ENCODE assay signal across 8 cellular contexts in genomic region chr11:64810271-64810890, GRCh38. TPM values are rescaled to one million over a fixed set of nuclear protein-coding genes. Genes with fewer than 3 reads are reported as not detected.
DNase-seq lines count a peak whose midpoint lies in the region; ATAC-seq and TF ChIP-seq lines count a peak whose summit lies in the region.

Gene MEN1, minus strand, starts transcription at chr11:64810551. Its CDS starts 442 bp downstream, at chr11:64810109.

- H3K4me3 ChIP-seq in Karpas-422 (ENCODE audit: low read length): peak within 1 kb of the TSS; percentile 92
- peak within 1 kb of the TSS; percentile 80 to 96 (median 91) for H3K4me3 ChIP-seq in esophagus squamous epithelium

- H3K27me3 ChIP-seq in Karpas-422 (ENCODE audit: low read length): no peaks in the 10 kb centered on the region
- no peaks in the 10 kb centered on the region for H3K27me3 ChIP-seq in esophagus squamous epithelium

- intact Hi-C loops in esophagus squamous epithelium (cut with DNase I): no loop called here

- no peak within 1 kb of the TSS for H3K27ac ChIP-seq in Karpas-422 (ENCODE audit: low read length)
- H3K27ac ChIP-seq in esophagus squamous epithelium: peak within 1 kb of the TSS; percentile 84 to 92 (median 88)

- no peaks in the 10 kb centered on the region for H3K9me3 ChIP-seq in Karpas-422 (ENCODE audit: low read length)
- no peaks in the 10 kb centered on the region for H3K9me3 ChIP-seq in esophagus squamous epithelium

- H3K9ac ChIP-seq in Karpas-422 (ENCODE audit: low read length): peak within 1 kb of the TSS; percentile 90

- H3K79me2 ChIP-seq in Karpas-422 (ENCODE audit: low read length): peaks cover 13% of the 10 kb centered on the region

- peak in 3 of 4 donors; percentile 41 to 76 (median 59) for TF ChIP-seq POLR2A in esophagus squamous epithelium (IDR thresholded peaks at IDR 0.05)

- 0% methylated on average over 4 to 21 of the region's 46 CpGs for WGBS in esophagus squamous epithelium, 2 donors

- H2AFZ ChIP-seq in Karpas-422 (ENCODE audit: low read length): peak within 1 kb of the TSS; percentile 87

- peak; percentile 58 for ATAC-seq in GM21723 (IDR thresholded peaks at IDR 0.05; ENCODE audit: unreplicated experiment)

- DNase-seq in DMS 273 (lab: John Stamatoyannopoulos, UW; ENCODE audit: unreplicated experiment) (peak; percentile 96), Karpas-422 (peak; percentile 96), RPMI7951 (ENCODE audit: low read depth) (peak; percentile 95), activated T-helper 1 cell treated with Interleukin-2 at 50 U/mL for 16 hours (ENCODE audit: low read depth) (peak; percentile 65), esophagus squamous epithelium (lab: John Stamatoyannopoulos, UW) (peak; percentile 75), myocyte (ENCODE audit: low read depth) (peak; percentile 97)
- peak; percentile 51 to 73 for DNase-seq in stimulated activated CD8-positive, alpha-beta memory T cell treated with anti-CD3 and anti-CD28 coated beads, Interleukin-7, amount 100 ng/mL, for 4 hours (ENCODE audit: low read depth in 2 of 2)

- H3K4me2 ChIP-seq in Karpas-422 (ENCODE audit: low read depth, low read length, poor library complexity, severe bottlenecking): peak within 1 kb of the TSS; percentile 91

- no peaks in the 10 kb centered on the region for H3K9me2 ChIP-seq in Karpas-422 (replicated peaks; ENCODE audit: insufficient read depth, low read length)

- no peaks in the 10 kb centered on the region for H4K20me1 ChIP-seq in Karpas-422 (ENCODE audit: insufficient read depth, low read depth, low read length)

- H3K36me3 ChIP-seq in Karpas-422 (ENCODE audit: insufficient read depth, low read length): no peaks in the 10 kb centered on the region
- H3K36me3 ChIP-seq in esophagus squamous epithelium: peaks cover 1 to 31% (median 5%) of the 10 kb centered on the region in 3 donors

- TF ChIP-seq CTCF in esophagus squamous epithelium (IDR thresholded peaks at IDR 0.05): peak in 2 of 6 experiments; percentile 15 to 46

- H3K4me1 ChIP-seq in Karpas-422 (ENCODE audit: low read length): peaks cover 24% of the 10 kb centered on the region
- H3K4me1 ChIP-seq in esophagus squamous epithelium: peaks cover 6 to 34% (median 8%) of the 10 kb centered on the region in 3 donors

RNA-seq across cellular contexts. Expression of gene MEN1, which starts in this region (rescaled TPM):
- total RNA-seq in Karpas-422 (2014; rRNA removed; shearing (Covaris generic); ENCODE audit: low replicate concordance): 27.6 and 28.3 TPM in 2 replicates
- total RNA-seq in RPMI7951 (2014; rRNA removed; shearing (Covaris generic)): 11.7 and 14.8 TPM in 2 replicates
- 10 to 100 TPM; 14.9 to 23.3 (median 17.0) TPM for total RNA-seq in esophagus squamous epithelium
- 10.5 and 13.7 TPM in 2 replicates for total RNA-seq in myocyte
- polyA plus RNA-seq in myocyte (2012): 20.6 TPM
